23 cellular contexts compared by ENCODE assay signal in the genomic region with DNA sequence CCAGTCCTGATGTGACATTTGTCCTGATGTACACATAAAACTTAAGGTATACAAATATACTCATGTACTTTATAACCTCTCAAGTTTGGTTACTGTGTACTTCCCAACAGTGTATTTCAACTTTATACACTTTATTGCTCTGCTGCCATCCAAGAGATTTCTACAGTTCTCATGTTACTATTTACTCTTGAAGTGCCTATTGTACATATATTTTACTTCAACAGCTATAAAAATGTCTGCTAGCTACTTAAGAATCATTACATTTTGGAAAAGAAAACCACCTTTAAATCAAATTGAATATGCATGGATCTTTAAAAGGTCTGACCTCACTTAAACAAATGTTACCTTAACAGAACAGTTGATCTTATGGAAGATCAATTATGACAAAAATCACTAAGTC.
"Had no signal": no experiment of that assay in that cellular context is flagged by ENCODE, and none has a peak within 500 bp of the region (broad histone marks: within the 10 kb centered on the region; RNA-seq: fewer than 3 reads in every experiment).

No MANE protein-coding gene starts in this region.

- DNase-seq: activated B cell treated with CpG ODN at 0.5 μM for 24 hours; activated CD4-positive, alpha-beta memory T cell treated with anti-CD3 and anti-CD28 coated beads for 36 hours; activated CD4-positive, alpha-beta T cell treated with anti-CD3 and anti-CD28 coated beads for 48 hours; activated CD4-positive, alpha-beta T cell treated with anti-CD3 and anti-CD28 coated beads, Interleukin-2, amount 50 U/mL, for 1 hour; activated CD8-positive, alpha-beta memory T cell treated with anti-CD3 and anti-CD28 coated beads, Interleukin-2, amount 50 U/mL, for 48 hours; activated CD8-positive, alpha-beta T cell treated with anti-CD3 and anti-CD28 coated beads, Interleukin-2, amount 10 ng/mL, durations not matched to agents 7 days and 5 days; activated gamma-delta T cell; activated naive CD4-positive, alpha-beta T cell; activated naive CD4-positive, alpha-beta T cell treated with anti-CD3 and anti-CD28 coated beads, Interleukin-2, amount 10 ng/mL, durations not matched to agents 7 days and 5 days; activated naive CD8-positive, alpha-beta T cell treated with anti-CD3 and anti-CD28 coated beads, Interleukin-2, amount 10 ng/mL, durations not matched to agents 7 days and 5 days; activated T-cell treated with anti-CD3 and anti-CD28 coated beads for 4 hours; activated T-cell treated with anti-CD3 and anti-CD28 coated beads, Interleukin-2, amount 50 U/mL, for 24 hours; activated T-cell treated with anti-CD3 and anti-CD28 coated beads, Interleukin-2, amount 50 U/mL, for 72 hours; anterior cingulate cortex; brain microvascular endothelial cell; dorsolateral prefrontal cortex; effector memory CD4-positive, alpha-beta T cell; endodermal cell; foreskin fibroblast; head of caudate nucleus; hippocampal formation; T1000; WERI-Rb-1 had no signal
